In genomic region chr5:52994266-52994665, GRCh38 we compare ENCODE assay signal across 16 cellular contexts.
"Had no signal": no experiment of that assay in that cellular context is flagged by ENCODE, and none has a peak within 500 bp of the region (broad histone marks: within the 10 kb centered on the region; RNA-seq: fewer than 3 reads in every experiment).

No MANE protein-coding gene starts in this region.

- H3K27me3 ChIP-seq: colonic mucosa, esophagus squamous epithelium, ovary, stomach, thyroid gland had no signal

- H3K9me3 ChIP-seq: colonic mucosa, esophagus squamous epithelium, mucosa of descending colon, ovary, sigmoid colon, stomach, thyroid gland had no signal

- H3K4me1 ChIP-seq: colonic mucosa had no signal

- H3K4me3 ChIP-seq: colonic mucosa, esophagus squamous epithelium, mucosa of descending colon, ovary, sigmoid colon, stomach, thyroid gland had no signal

- DNase-seq: activated CD4-positive, alpha-beta T cell treated with anti-CD3 and anti-CD28 coated beads, Interleukin-2, amount 50 U/mL, for 4 hours; activated naive CD4-positive, alpha-beta T cell treated with anti-CD3 and anti-CD28 coated beads, Interleukin-2, amount 50 U/mL, for 16 hours; activated T-cell treated with anti-CD3 and anti-CD28 coated beads for 4 hours; colonic mucosa; esophagus squamous epithelium; head of caudate nucleus; immature natural killer cell; mucosa of descending colon; naive thymus-derived CD4-positive, alpha-beta T cell; ovary; sigmoid colon; stimulated activated CD4-positive, alpha-beta T cell treated with anti-CD3 and anti-CD28 coated beads, Interleukin-1b, Interleukin-23, amount 100 ng/mL, for 48 hours; stomach; thyroid gland had no signal

- H3K27ac ChIP-seq: colonic mucosa, esophagus squamous epithelium, ovary, sigmoid colon, stomach, thyroid gland had no signal

- ATAC-seq: activated CD4-positive, CD25-positive, alpha-beta regulatory T cell treated with anti-CD3 and anti-CD28 coated beads, Interleukin-2, amount 50 U/mL, for 24 hours; left lobe of liver; mucosa of descending colon; naive thymus-derived CD4-positive, alpha-beta T cell had no signal

- H3K36me3 ChIP-seq: colonic mucosa, ovary, sigmoid colon, stomach, thyroid gland had no signal
